Comparison of ENCODE assay signal across 21 cellular contexts in genomic region chr18:53952700-53953099, GRCh38.
A peak's percentile ranks its signal among the peaks of the same experiment; 100 is the strongest.
DNase-seq lines count a peak whose midpoint lies in the region; ATAC-seq and TF ChIP-seq lines count a peak whose summit lies in the region.
"Had no signal": no experiment of that assay in that cellular context is flagged by ENCODE, and none has a peak within 500 bp of the region (broad histone marks: within the 10 kb centered on the region; RNA-seq: fewer than 3 reads in every experiment).

No MANE protein-coding gene starts in this region.

- peak overlapping the region; percentile 1; the same call in 1 of the 2 replicates for H3K27ac ChIP-seq in KMS-11
- H3K27ac ChIP-seq: BLaER1 treated with 17β-estradiol and CSF1 and Interleukin-3, amounts not matched to agents 10 nM and 100 nM; dorsolateral prefrontal cortex; suprapubic skin had no signal

- H2AFZ ChIP-seq in KMS-11 (ENCODE audit: low read depth) = no peak overlapping the region

- no peaks in the 10 kb centered on the region for H3K36me3 ChIP-seq in KMS-11 (ENCODE audit: insufficient read depth)
- H3K36me3 ChIP-seq: BLaER1 treated with 17β-estradiol and CSF1 and Interleukin-3, amounts not matched to agents 10 nM and 100 nM; suprapubic skin had no signal

- H3K4me1 ChIP-seq in KMS-11 (ENCODE audit: low read depth, poor library complexity, severe bottlenecking) = peaks cover 32% of the 10 kb centered on the region
- H3K4me1 ChIP-seq: BLaER1 treated with 17β-estradiol and CSF1 and Interleukin-3, amounts not matched to agents 10 nM and 100 nM; suprapubic skin had no signal

- TF ChIP-seq POLR2A in GM18505 (IDR thresholded peaks at IDR 0.05; ENCODE audit: borderline replicate concordance, extremely low read depth, insufficient read depth, insufficient read length) = no peak

- no peaks in the 10 kb centered on the region for H4K20me1 ChIP-seq in KMS-11 (ENCODE audit: insufficient read depth)
- H4K20me1 ChIP-seq: BLaER1 treated with 17β-estradiol and CSF1 and Interleukin-3, amounts not matched to agents 10 nM and 100 nM had no signal

- peak overlapping the region; percentile 51 for H3K4me2 ChIP-seq in KMS-11
- H3K4me2 ChIP-seq: BLaER1 treated with 17β-estradiol and CSF1 and Interleukin-3, amounts not matched to agents 10 nM and 100 nM had no signal

- H3K27me3 ChIP-seq in KMS-11 (ENCODE audit: insufficient read depth, low read depth) = no peaks in the 10 kb centered on the region
- H3K27me3 ChIP-seq: BLaER1 treated with 17β-estradiol and CSF1 and Interleukin-3, amounts not matched to agents 10 nM and 100 nM; dorsolateral prefrontal cortex; suprapubic skin had no signal

- no peak overlapping the region for H3K9ac ChIP-seq in KMS-11
- H3K9ac ChIP-seq: BLaER1 treated with 17β-estradiol and CSF1 and Interleukin-3, amounts not matched to agents 10 nM and 100 nM had no signal

- no peak for TF ChIP-seq CTCF in KMS-11 (conservative IDR thresholded peaks at IDR 0.05; ENCODE audit: low read depth, low read length)

- no peak for DNase-seq in C1 segment of cervical spinal cord (lab: John Stamatoyannopoulos, UW)
- DNase-seq in KG1 (lab: John Stamatoyannopoulos, UW) = no peak
- DNase-seq in cerebellar cortex (ENCODE audit: low spot score) = no peak
- DNase-seq: activated CD4-positive, alpha-beta T cell treated with anti-CD3 and anti-CD28 coated beads, Interleukin-2, amount 10 ng/mL, durations not matched to agents 24 days and 14 days; activated CD8-positive, alpha-beta memory T cell treated with anti-CD3 and anti-CD28 coated beads, Interleukin-2, amount 10 ng/mL, durations not matched to agents 7 days and 5 days; aorta; caudate nucleus; dorsolateral prefrontal cortex; glutamatergic neuron; NCI-H1436; NCI-H524; posterior cingulate gyrus; T-helper 2 cell had no signal

- H3K79me2 ChIP-seq in KMS-11 (ENCODE audit: insufficient read depth, low read depth) = no peaks in the 10 kb centered on the region

- no peak overlapping the region for H3K4me3 ChIP-seq in KMS-11 (IDR thresholded peaks at IDR 0.05; ENCODE audit: insufficient read depth, low read depth, low read length)
- H3K4me3 ChIP-seq: BLaER1 treated with 17β-estradiol and CSF1 and Interleukin-3, amounts not matched to agents 10 nM and 100 nM; dorsolateral prefrontal cortex; suprapubic skin had no signal

- ATAC-seq in GM18858 (IDR thresholded peaks at IDR 0.05; ENCODE audit: unreplicated experiment) (peak; percentile 75), GM21390 (IDR thresholded peaks at IDR 0.05; ENCODE audit: unreplicated experiment) (peak; percentile 81), HG02938 (IDR thresholded peaks at IDR 0.05; ENCODE audit: unreplicated experiment) (peak; percentile 59), GM18505 (IDR thresholded peaks at IDR 0.05; ENCODE audit: unreplicated experiment) (no peak)
- ATAC-seq: activated CD8-positive, alpha-beta memory T cell treated with anti-CD3 and anti-CD28 coated beads, Interleukin-2, amount 10 ng/mL, durations not matched to agents 7 days and 5 days; activated naive CD4-positive, alpha-beta T cell treated with anti-CD3 and anti-CD28 coated beads, Interleukin-2, amount 50 U/mL, for 72 hours had no signal
